8 cellular contexts compared by ENCODE assay signal in genomic region chr17:39402279-39402889, GRCh38.
DNase-seq lines count a peak whose midpoint lies in the region; ATAC-seq, FAIRE-seq and TF ChIP-seq lines count a peak whose summit lies in the region.

No MANE protein-coding gene starts in this region.

- FAIRE-seq in D721Med (lab: Jason Lieb, UNC) (no peak), RCC 7860 (lab: Jason Lieb, UNC) (peak; percentile 66)

- peak overlapping the region; percentile 86 to 96 for H3K4me3 ChIP-seq in muscle layer of duodenum (ENCODE audit: low read depth in 1 of 2, low read length in 2 of 2)

- no peaks in the 10 kb centered on the region for H3K9me3 ChIP-seq in KOPT-K1 (ENCODE audit: insufficient read depth, low read length, poor library complexity, severe bottlenecking)
- H3K9me3 ChIP-seq in muscle layer of duodenum (ENCODE audit: control insufficient read depth in 1 of 2, low read length in 2 of 2): no peaks in the 10 kb centered on the region

- TF ChIP-seq CTCF in D721Med (IDR thresholded peaks at IDR 0.05; ENCODE audit: insufficient read depth, missing control alignments): no peak

- peak; percentile 52 for ATAC-seq in GM21737 (IDR thresholded peaks at IDR 0.05; ENCODE audit: unreplicated experiment)

- peaks cover 7 to 14% of the 10 kb centered on the region in 2 donors for H3K4me1 ChIP-seq in muscle layer of duodenum (ENCODE audit: control insufficient read depth in 1 of 2, insufficient read depth in 2 of 2, low read length in 2 of 2)

- no peaks in the 10 kb centered on the region for H3K27me3 ChIP-seq in muscle layer of duodenum (ENCODE audit: low read depth, low read length)

- H3K36me3 ChIP-seq in KOPT-K1 (ENCODE audit: insufficient read depth, low read length): peaks cover 28% of the 10 kb centered on the region
- peaks cover 9 to 17% of the 10 kb centered on the region in 2 donors for H3K36me3 ChIP-seq in muscle layer of duodenum (ENCODE audit: control insufficient read depth in 1 of 2, insufficient read depth in 2 of 2, low read length in 2 of 2)

- DNase-seq in D721Med (ENCODE audit: insufficient read length, low spot score): peak; percentile 65
- peak; percentile 83 for DNase-seq in RCC 7860 (ENCODE audit: low spot score)
- peak; percentile 78 for DNase-seq in activated T-helper 1 cell treated with Interleukin-2 at 50 U/mL for 16 hours (ENCODE audit: low read depth)
- peak; percentile 87 for DNase-seq in fibroblast of gingiva (ENCODE audit: low read depth)
- DNase-seq in stimulated activated CD8-positive, alpha-beta memory T cell treated with anti-CD3 and anti-CD28 coated beads, Interleukin-4, amount 100 ng/mL, for 48 hours: peak; percentile 95

- peak overlapping the region; percentile 68 for H3K27ac ChIP-seq in KOPT-K1 (ENCODE audit: low read depth, low read length, poor library complexity, severe bottlenecking)
- H3K27ac ChIP-seq in muscle layer of duodenum (ENCODE audit: low read length): no peak overlapping the region
